In genomic region chr11:86569109-86569508, GRCh38 we compare ENCODE assay signal across 16 cellular contexts.
A peak's percentile ranks its signal among the peaks of the same experiment; 100 is the strongest.
DNase-seq lines count a peak whose midpoint lies in the region; ATAC-seq, FAIRE-seq and TF ChIP-seq lines count a peak whose summit lies in the region.
"Had no signal": no experiment of that assay in that cellular context is flagged by ENCODE, and none has a peak within 500 bp of the region (broad histone marks: within the 10 kb centered on the region; RNA-seq: fewer than 3 reads in every experiment).

No MANE protein-coding gene starts in this region.

- H3K4me1 ChIP-seq in Caco-2 (peaks cover 32% of the 10 kb centered on the region), esophagus muscularis mucosa (peaks cover 8 to 31% (median 24%) of the 10 kb centered on the region in 4 donors), colonic mucosa (peaks cover 7% of the 10 kb centered on the region)
- H3K4me1 ChIP-seq: BLaER1 had no signal

- H3K9me3 Mint-ChIP-seq in Caco-2 (ENCODE audit: unreplicated experiment) (peaks cover under 1% of the 10 kb centered on the region), nephron (peaks cover 3% of the 10 kb centered on the region), WTC11 (no peaks in the 10 kb centered on the region)

- no peak overlapping the region for H3K9ac ChIP-seq in colonic mucosa (ENCODE audit: low read depth in 2 of 2, low read length in 2 of 2)
- H3K9ac ChIP-seq: BLaER1, GM23248 had no signal

- H3K4me1 Mint-ChIP-seq in Caco-2 (ENCODE audit: low read depth, unreplicated experiment) (peaks cover 31% of the 10 kb centered on the region), nephron (peaks cover 21% of the 10 kb centered on the region), WTC11 (peaks cover 5% of the 10 kb centered on the region)

- no peak overlapping the region for H3K27ac ChIP-seq in esophagus muscularis mucosa (replicated peaks in 1 of 4)
- H3K27ac ChIP-seq in colonic mucosa = no peak overlapping the region
- H3K27ac ChIP-seq: BLaER1, GM23248 had no signal

- 98% methylated on average over 7 of the region's 7 CpGs for WGBS in esophagus muscularis mucosa

- BruUV-seq in Caco-2 (replicated peaks; lab: Mats Ljungman, UMichigan) = no TSS peak

- peak overlapping the region; percentile 25 for H3K27ac Mint-ChIP-seq in Caco-2 (ENCODE audit: unreplicated experiment)
- peak overlapping the region in 2 of 3 experiments; percentile 19 to 88 for H3K27ac Mint-ChIP-seq in nephron
- no peak overlapping the region for H3K27ac Mint-ChIP-seq in WTC11

- H3K4me3 Mint-ChIP-seq in Caco-2 (ENCODE audit: unreplicated experiment) (no peak overlapping the region), nephron (no peak overlapping the region), WTC11 (no peak overlapping the region)

- CTCF ChIA-PET in Caco-2 (lab: Charles Lee) = interaction anchor here (1.1 to 1.5 kb wide), 3 partner anchors 14 to 208 kb away, joined by 3 to 5 read pairs (median 3); no protein-coding TSS in a partner anchor
- CTCF ChIA-PET in WTC11 (lab: Charles Lee) = no interaction called here

- TF ChIP-seq CTCF in Caco-2 (IDR thresholded peaks at IDR 0.05; ENCODE audit: insufficient read depth in 1 of 2, low read depth in 1 of 2, low read length in 1 of 2, severe bottlenecking in 1 of 2, unreplicated experiment in 1 of 2) = no peak
- TF ChIP-seq CTCF in esophagus muscularis mucosa (IDR thresholded peaks at IDR 0.05) = no peak
- TF ChIP-seq CTCF in nephron (IDR thresholded peaks at IDR 0.05; ENCODE audit: unreplicated experiment in 3 of 3) = no peak
- no peak for TF ChIP-seq CTCF in WTC11 (IDR thresholded peaks at IDR 0.05)
- TF ChIP-seq CTCF in colonic mucosa (IDR thresholded peaks at IDR 0.05) = no peak

- no peak for DNase-seq in Caco-2
- peak; percentile 74 for DNase-seq in esophagus muscularis mucosa (ENCODE audit: extremely low spot score)
- no peak for DNase-seq in GM19239 (ENCODE audit: insufficient read length, low spot score)
- no peak for DNase-seq in WTC11 (ENCODE audit: low spot score)
- DNase-seq in colonic mucosa = no peak
- DNase-seq: 8988T, AML-193, DMS79, GM23248 had no signal

- TF ChIP-seq EP300 in esophagus muscularis mucosa (IDR thresholded peaks at IDR 0.05) = no peak

- H3K4me3 ChIP-seq in Caco-2 (ENCODE audit: low read depth, low read length) (no peak overlapping the region), esophagus muscularis mucosa (no peak overlapping the region), colonic mucosa (no peak overlapping the region)
- H3K4me3 ChIP-seq: BLaER1, GM23248 had no signal

- H3K36me3 ChIP-seq in Caco-2 (ENCODE audit: control insufficient read depth, insufficient read depth, low read length) = no peaks in the 10 kb centered on the region
- no peaks in the 10 kb centered on the region for H3K36me3 ChIP-seq in esophagus muscularis mucosa
- no peaks in the 10 kb centered on the region for H3K36me3 ChIP-seq in colonic mucosa
- H3K36me3 ChIP-seq: BLaER1 had no signal

- FAIRE-seq in GM19239 (lab: Jason Lieb, UNC) = no peak
- FAIRE-seq: GM12891, H54, HepG2 had no signal

- H3K27me3 Mint-ChIP-seq in Caco-2 (ENCODE audit: insufficient read depth, unreplicated experiment) (no peaks in the 10 kb centered on the region), nephron (ENCODE audit: low read depth) (peaks cover 9% of the 10 kb centered on the region), WTC11 (ENCODE audit: low read depth) (no peaks in the 10 kb centered on the region)

- no peak for TF ChIP-seq POLR2A in esophagus muscularis mucosa (IDR thresholded peaks at IDR 0.05; ENCODE audit: low read depth)

- H3K36me3 Mint-ChIP-seq in Caco-2 (ENCODE audit: insufficient read depth, unreplicated experiment) (peaks cover 6% of the 10 kb centered on the region), nephron (ENCODE audit: low read depth) (no peaks in the 10 kb centered on the region), WTC11 (no peaks in the 10 kb centered on the region)

- H3K27me3 ChIP-seq in Caco-2 (replicated peaks; ENCODE audit: control insufficient read depth, insufficient read depth, low read length) (no peaks in the 10 kb centered on the region), esophagus muscularis mucosa (no peaks in the 10 kb centered on the region), colonic mucosa (no peaks in the 10 kb centered on the region)
- H3K27me3 ChIP-seq: BLaER1 had no signal

- peak; percentile 50 for ATAC-seq in HG02852 (IDR thresholded peaks at IDR 0.05; ENCODE audit: unreplicated experiment)
- no peak for ATAC-seq in GM21529 (IDR thresholded peaks at IDR 0.05; ENCODE audit: unreplicated experiment)
- no peak for ATAC-seq in WTC11
- ATAC-seq: HepG2 had no signal

- H3K9me3 ChIP-seq in Caco-2 (no peaks in the 10 kb centered on the region), esophagus muscularis mucosa (no peaks in the 10 kb centered on the region), colonic mucosa (no peaks in the 10 kb centered on the region)
- H3K9me3 ChIP-seq: BLaER1 had no signal

- POLR2A ChIA-PET in Caco-2 (lab: Charles Lee) = no interaction called here
- POLR2A ChIA-PET in WTC11 (lab: Charles Lee) = no interaction called here

- intact Hi-C loops in Caco-2 (cut with micrococcal nuclease; ENCODE audit: unreplicated experiment) (no loop called here), esophagus muscularis mucosa (cut with DNase I) (no loop called here), colonic mucosa (cut with DNase I) (no loop called here)

TF ChIP-seq in WTC11, 78 proteins besides CTCF, POLR2A, EP300 and RAD21 (continues in another document):
- TF ChIP-seq STAT6 (CRISPR knock-in tag; conservative IDR thresholded peaks at IDR 0.05; ENCODE audit: low read depth) (no peak), SMAD4 (CRISPR knock-in tag; IDR thresholded peaks at IDR 0.05) (no peak), NFE2L1 (CRISPR knock-in tag; IDR thresholded peaks at IDR 0.05) (no peak), ARID4B (CRISPR knock-in tag; IDR thresholded peaks at IDR 0.05; ENCODE audit: borderline replicate concordance) (no peak), USF1 (CRISPR knock-in tag; IDR thresholded peaks at IDR 0.05) (no peak), NR1H2 (CRISPR knock-in tag; IDR thresholded peaks at IDR 0.05) (no peak), RELA (CRISPR knock-in tag; IDR thresholded peaks at IDR 0.05; ENCODE audit: borderline replicate concordance) (no peak)
